In the genomic region with DNA sequence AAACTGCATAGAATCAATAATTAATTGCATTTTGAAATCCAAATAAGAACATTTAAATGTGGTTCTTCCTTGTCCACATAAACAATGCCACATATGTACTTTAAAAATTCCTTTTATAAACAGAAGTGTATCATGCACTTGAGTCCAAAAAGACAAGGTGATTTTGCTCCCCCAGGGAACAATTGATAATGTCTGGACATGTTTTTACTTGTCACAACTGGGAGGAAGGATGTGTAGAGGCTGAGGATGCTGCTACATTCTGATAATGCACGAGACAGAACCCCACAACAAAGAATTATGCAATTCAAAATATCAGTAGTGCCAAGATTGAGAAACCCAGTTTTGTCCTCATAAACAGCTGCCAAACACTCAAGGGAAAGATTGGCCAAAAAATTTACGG, we compare ENCODE assay signal across 22 cellular contexts.
DNase-seq lines count a peak whose midpoint lies in the region; ATAC-seq lines count a peak whose summit lies in the region.
"Had no signal": no experiment of that assay in that cellular context is flagged by ENCODE, and none has a peak within 500 bp of the region (broad histone marks: within the 10 kb centered on the region; RNA-seq: fewer than 3 reads in every experiment).

No MANE protein-coding gene starts in this region.

- no peak overlapping the region for H2AK5ac ChIP-seq in neuronal stem cell (ENCODE audit: low read depth, low read length)

- no peaks in the 10 kb centered on the region for H3K36me3 ChIP-seq in neuronal stem cell (replicated peaks in 1 of 2; ENCODE audit: control insufficient read depth in 2 of 2, insufficient read depth in 2 of 2, low read length in 2 of 2)
- H3K36me3 ChIP-seq: BE2C, SJSA1 had no signal

- peak; percentile 26 for ATAC-seq in left lobe of liver
- ATAC-seq: HCT116 had no signal

- no peaks in the 10 kb centered on the region for H3K9me3 ChIP-seq in neuronal stem cell (replicated peaks in 1 of 2; ENCODE audit: control insufficient read depth in 2 of 2, insufficient read depth in 1 of 2, low read depth in 1 of 2, low read length in 2 of 2)
- H3K9me3 ChIP-seq: BE2C, SJSA1 had no signal

- no peak overlapping the region for H2BK120ac ChIP-seq in neuronal stem cell (ENCODE audit: low read depth, low read length)

- H3K14ac ChIP-seq in neuronal stem cell (ENCODE audit: low read length) = no peak overlapping the region

- no peak overlapping the region for H3K4me3 ChIP-seq in neuronal stem cell (ENCODE audit: low read length in 2 of 2)
- H3K4me3 ChIP-seq: SJSA1 had no signal

- no peak overlapping the region for H3K27ac ChIP-seq in neuronal stem cell (replicated peaks; ENCODE audit: low read length)
- H3K27ac ChIP-seq: SJSA1 had no signal

- H4K8ac ChIP-seq in neuronal stem cell (ENCODE audit: low read depth, low read length) = no peak overlapping the region

- H3K23ac ChIP-seq in neuronal stem cell (ENCODE audit: low read depth, low read length, poor library complexity) = no peak overlapping the region

- no peak overlapping the region for H2BK15ac ChIP-seq in neuronal stem cell (ENCODE audit: low read length)

- intact Hi-C loops in posterior cingulate gyrus (cut with DNase I) = no loop called here

- H3K4ac ChIP-seq in neuronal stem cell (ENCODE audit: low read length) = no peak overlapping the region

- H4K91ac ChIP-seq in neuronal stem cell (ENCODE audit: low read depth, low read length, poor library complexity) = no peak overlapping the region

- WGBS in neuronal stem cell (ENCODE audit: extremely low coverage in 2 of 2, insufficient read length in 2 of 2, insufficient replicate concordance in 1 of 2), 2 donors = no CpG with 5 or more reads among the region's 2 CpGs

- H3K9ac ChIP-seq in neuronal stem cell (ENCODE audit: low read depth, low read length, poor library complexity) = no peak overlapping the region

- no peak overlapping the region for H3K4me2 ChIP-seq in neuronal stem cell (ENCODE audit: insufficient read depth, low read length, poor library complexity, severe bottlenecking)

- H2AFZ ChIP-seq in neuronal stem cell (ENCODE audit: low read length) = no peak overlapping the region

- H3K18ac ChIP-seq in neuronal stem cell (ENCODE audit: low read length) = no peak overlapping the region

- H2BK12ac ChIP-seq in neuronal stem cell (ENCODE audit: low read length) = no peak overlapping the region

- no peaks in the 10 kb centered on the region for H3K4me1 ChIP-seq in neuronal stem cell (ENCODE audit: control insufficient read depth in 2 of 2, insufficient read depth in 1 of 2, low read depth in 1 of 2, low read length in 2 of 2)
- H3K4me1 ChIP-seq: SJSA1 had no signal

- no peak overlapping the region for H2BK5ac ChIP-seq in neuronal stem cell (ENCODE audit: low read length)

- DNase-seq in NCI-H1105 treated with DMSO at 0.1 percent for 48 hours (lab: John Stamatoyannopoulos, UW) (peak; percentile 14), NCI-H1105 (lab: John Stamatoyannopoulos, UW) (no peak), NCI-H2171 treated with DMSO at 0.1 percent for 48 hours (lab: John Stamatoyannopoulos, UW) (peak; percentile 59), NCI-H748 treated with DMSO at 0.1 percent for 48 hours (lab: John Stamatoyannopoulos, UW) (peak; percentile 55), left lobe of liver (ENCODE audit: low spot score) (no peak), neuronal stem cell (ENCODE audit: low spot score) (no peak), KG1 (lab: John Stamatoyannopoulos, UW) (no peak), posterior cingulate gyrus (no peak)
- DNase-seq: 8988T; ACHN; BE2C; CD8-positive, alpha-beta memory T cell; DMS 273 treated with DMSO at 0.1 percent for 48 hours; DND-41; NCI-H1092 treated with DMSO at 0.1 percent for 48 hours; NCI-H1694; NCI-H2029 treated with DMSO at 0.1 percent for 48 hours; NCI-H510A treated with DMSO at 0.1 percent for 48 hours; Right ventricle myocardium superior; RPMI8226 had no signal

- H3K79me1 ChIP-seq in neuronal stem cell (ENCODE audit: low read depth, low read length) = no peaks in the 10 kb centered on the region

- H3K27me3 ChIP-seq in neuronal stem cell (ENCODE audit: control insufficient read depth in 3 of 3, insufficient read depth in 3 of 3, low read depth in 1 of 3, low read length in 3 of 3) = no peaks in the 10 kb centered on the region
- H3K27me3 ChIP-seq: BE2C, SJSA1 had no signal

Comparison
In these comparisons a context has a peak if more than half of its experiments do, and no peak if none do; other contexts are left out.
1. DNase-seq: peak in NCI-H1105 treated with DMSO at 0.1 percent for 48 hours (single experiment), NCI-H2171 treated with DMSO at 0.1 percent for 48 hours (single experiment) and NCI-H748 treated with DMSO at 0.1 percent for 48 hours (single experiment); none in NCI-H1105 (single experiment), left lobe of liver (single experiment), neuronal stem cell (single experiment), KG1 (single experiment) and posterior cingulate gyrus (0 of 10).